8 cellular contexts compared by ENCODE assay signal in the genomic region with DNA sequence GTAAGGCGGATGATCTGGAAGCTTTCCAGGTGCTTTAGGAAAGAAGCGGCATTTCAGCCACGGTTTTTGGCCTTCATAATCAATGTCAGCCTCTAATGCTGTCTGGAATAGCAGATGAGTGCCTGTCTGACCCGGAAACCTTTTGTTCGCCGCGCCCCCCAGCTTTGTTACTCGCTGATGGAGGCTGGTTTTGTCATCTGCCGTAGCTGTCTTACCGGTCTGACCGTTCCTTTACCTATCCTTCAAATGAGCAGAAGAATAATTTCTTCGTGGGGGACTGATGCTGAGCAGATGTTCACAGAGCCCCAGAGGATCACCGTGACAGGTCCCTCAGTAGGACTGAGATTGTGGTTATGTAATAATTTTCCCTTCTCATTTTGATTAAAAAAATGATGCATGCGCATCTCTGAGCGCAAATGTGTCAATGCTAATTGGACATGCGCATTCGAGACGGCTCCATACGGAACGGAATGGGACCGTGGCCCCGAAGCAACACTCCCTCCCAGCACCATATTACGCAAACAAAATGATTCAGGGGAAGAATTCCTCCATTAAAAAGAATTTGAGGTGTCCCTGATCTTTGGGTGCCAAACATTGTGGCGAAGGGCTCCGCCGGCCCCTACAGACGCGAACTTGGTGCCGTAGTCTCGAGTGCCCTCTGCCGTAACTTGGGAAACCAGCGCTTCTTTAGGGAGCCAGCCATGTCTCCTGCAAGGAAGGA. TPM values are rescaled to one million over a fixed set of nuclear protein-coding genes. Genes with fewer than 3 reads are reported as not detected.
A peak's percentile ranks its signal among the peaks of the same experiment; 100 is the strongest.
DNase-seq lines count a peak whose midpoint lies in the region; ATAC-seq, FAIRE-seq and TF ChIP-seq lines count a peak whose summit lies in the region.

No MANE protein-coding gene starts in this region.

- H2AFZ ChIP-seq in keratinocyte (ENCODE audit: control insufficient read depth, low read length) = peak overlapping the region; percentile 92

- peak overlapping the region; percentile 90 for H3K4me2 ChIP-seq in keratinocyte (ENCODE audit: control insufficient read depth, extremely low read depth, insufficient read depth, low read depth, low read length)

- ATAC-seq in HG03196 (IDR thresholded peaks at IDR 0.05; ENCODE audit: unreplicated experiment) (no peak), GM18858 (IDR thresholded peaks at IDR 0.05; ENCODE audit: unreplicated experiment) (no peak)

- H3K9me3 ChIP-seq in keratinocyte (ENCODE audit: control insufficient read depth, low read depth, low read length) (no peaks in the 10 kb centered on the region), small intestine (ENCODE audit: control insufficient read depth, low read depth) (no peaks in the 10 kb centered on the region)

- H3K4me3 ChIP-seq in GM12875 (ENCODE audit: low read depth, low read length) (no peak overlapping the region), cardiac fibroblast (replicated peaks in 1 of 2; ENCODE audit: low read depth in 2 of 2, low read length in 2 of 2) (peak overlapping the region; percentile 48 to 63), keratinocyte (ENCODE audit: control insufficient read depth in 2 of 3, extremely low read depth in 1 of 3, insufficient read depth in 2 of 3, low read depth in 1 of 3, low read length in 3 of 3) (peak overlapping the region; percentile 42 to 70 (median 68)), small intestine (ENCODE audit: low read depth in 1 of 2, low read length in 2 of 2) (peak overlapping the region in 1 of 2 donors; percentile 32)

- H3K27ac ChIP-seq in keratinocyte (ENCODE audit: control insufficient read depth, insufficient read depth, low read length) (no peak overlapping the region), small intestine (ENCODE audit: low read depth in 1 of 2, low read length in 1 of 2) (no peak overlapping the region)

- peak; percentile 15 for DNase-seq in AG09319 (ENCODE audit: extremely low read depth, low read depth)
- peak; percentile 2 to 68 for DNase-seq in NCI-H526 (lab: John Stamatoyannopoulos, UW)
- DNase-seq in cardiac fibroblast (ENCODE audit: low read depth in 2 of 2) = peak; percentile 76
- DNase-seq in keratinocyte (ENCODE audit: low read depth, low spot score) = no peak
- peak; percentile 44 for DNase-seq in small intestine

- no peaks in the 10 kb centered on the region for H4K20me1 ChIP-seq in keratinocyte (ENCODE audit: control insufficient read depth, extremely low read depth, insufficient read depth, low read length)

- H3K36me3 ChIP-seq in keratinocyte (ENCODE audit: control insufficient read depth in 2 of 2, extremely low read depth in 1 of 2, insufficient read depth in 2 of 2, low read length in 2 of 2) (no peaks in the 10 kb centered on the region), small intestine (ENCODE audit: control insufficient read depth in 2 of 2, insufficient read depth in 2 of 2, low read length in 2 of 2) (no peaks in the 10 kb centered on the region)

- no peaks in the 10 kb centered on the region for H3K9me1 ChIP-seq in keratinocyte (ENCODE audit: control insufficient read depth, extremely low read depth, insufficient read depth, low read length)

- TF ChIP-seq CTCF in AG09319 (IDR thresholded peaks at IDR 0.05; ENCODE audit: low read depth, low read length) (peak; percentile 85), GM12875 (IDR thresholded peaks at IDR 0.05; ENCODE audit: borderline replicate concordance, insufficient read depth, low read depth, low read length) (peak; percentile 41; the same call in 1 of the 2 replicates), cardiac fibroblast (IDR thresholded peaks at IDR 0.05; ENCODE audit: low read depth, low read length) (peak; percentile 82), keratinocyte (optimal IDR thresholded peaks at IDR 0.05 in 1 of 3, IDR thresholded peaks at IDR 0.05 in 1 of 3, conservative IDR thresholded peaks at IDR 0.05 in 1 of 3; ENCODE audit: extremely low read depth in 1 of 3, insufficient read depth in 2 of 3, low read length in 3 of 3) (peak; percentile 64 to 74 (median 73))

- FAIRE-seq in keratinocyte (lab: Jason Lieb, UNC) (no peak), small intestine (lab: Jason Lieb, UNC) (no peak)

- H3K9ac ChIP-seq in keratinocyte (ENCODE audit: control insufficient read depth, extremely low read depth, insufficient read depth, low read length) = no peak overlapping the region

- peaks cover 14% of the 10 kb centered on the region for H3K27me3 ChIP-seq in keratinocyte (ENCODE audit: control insufficient read depth, extremely low read depth, insufficient read depth, low read length)
- H3K27me3 ChIP-seq in small intestine (ENCODE audit: control insufficient read depth in 2 of 2, insufficient read depth in 2 of 2, low read length in 2 of 2) = peaks cover 6 to 8% of the 10 kb centered on the region in 2 donors

- dilution Hi-C loops in keratinocyte (cut with MboI; ENCODE audit: extremely low pct_ligation_motif_present, low sequenced_read_pairs) = no loop called here

- WGBS in small intestine, 3 donors = 11 to 14% (median 13%) methylated on average over 32 of the region's 32 CpGs

- H3K4me1 ChIP-seq in keratinocyte (ENCODE audit: control insufficient read depth, extremely low read depth, insufficient read depth, low read length) (no peaks in the 10 kb centered on the region), small intestine (ENCODE audit: control insufficient read depth in 2 of 2, insufficient read depth in 1 of 2, low read depth in 1 of 2, low read length in 1 of 2) (no peaks in the 10 kb centered on the region)

- no peaks in the 10 kb centered on the region for H3K79me2 ChIP-seq in keratinocyte (ENCODE audit: control insufficient read depth, insufficient read depth, low read length)

RNA-seq across cellular contexts. Expression of gene TLX3, which starts 27.6 kb away (rescaled TPM):
- polyA plus RNA-seq in keratinocyte (not detected in 3 replicates), small intestine (under 1 TPM in 1 of 3 donors, not detected in 2; 0.04 TPM)
- not detected for polyA plus RNA-seq in keratinocyte (2011; ENCODE audit: low read depth)
- not detected in 2 replicates for polyA plus RNA-seq in keratinocyte (2011; cell fraction: cytosol; rRNA removed)
- polyA plus RNA-seq in keratinocyte (2011; cell fraction: nucleus; rRNA removed) = not detected in 2 replicates
- not detected in 2 replicates for polyA plus RNA-seq in keratinocyte (2012; ENCODE audit: low replicate concordance)
- not detected in 3 replicates for polyA minus RNA-seq in keratinocyte
- not detected for polyA minus RNA-seq in keratinocyte (2011; cell fraction: cytosol; rRNA and poly(A)+ RNA removed)
- not detected in 2 replicates for polyA minus RNA-seq in keratinocyte (2011; cell fraction: nucleus; rRNA and poly(A)+ RNA removed)

RNA-seq across cellular contexts. Expression of gene NPM1, which starts 51.0 kb away (rescaled TPM):
- 1,409 to 8,516 TPM (median 2,398 TPM) in 3 replicates for polyA plus RNA-seq in keratinocyte
- polyA plus RNA-seq in keratinocyte (2011; ENCODE audit: low read depth) = 1,849 TPM
- 4,290 and 5,353 TPM in 2 replicates for polyA plus RNA-seq in keratinocyte (2011; cell fraction: cytosol; rRNA removed)
- 4,148 and 4,468 TPM in 2 replicates for polyA plus RNA-seq in keratinocyte (2011; cell fraction: nucleus; rRNA removed)
- 2,131 and 4,378 TPM in 2 replicates for polyA plus RNA-seq in keratinocyte (2012; ENCODE audit: low replicate concordance)
- 569 to 1,646 TPM (median 1,515 TPM) in 3 replicates for polyA minus RNA-seq in keratinocyte
- polyA minus RNA-seq in keratinocyte (2011; cell fraction: cytosol; rRNA and poly(A)+ RNA removed) = 3,273 TPM
- polyA minus RNA-seq in keratinocyte (2011; cell fraction: nucleus; rRNA and poly(A)+ RNA removed) = 330 and 434 TPM in 2 replicates
- polyA plus RNA-seq in small intestine = 1,000 to 10,000 TPM; 1,717 to 3,094 (median 2,048) TPM
